1 cellular context compared by ENCODE assay signal in the genomic region with DNA sequence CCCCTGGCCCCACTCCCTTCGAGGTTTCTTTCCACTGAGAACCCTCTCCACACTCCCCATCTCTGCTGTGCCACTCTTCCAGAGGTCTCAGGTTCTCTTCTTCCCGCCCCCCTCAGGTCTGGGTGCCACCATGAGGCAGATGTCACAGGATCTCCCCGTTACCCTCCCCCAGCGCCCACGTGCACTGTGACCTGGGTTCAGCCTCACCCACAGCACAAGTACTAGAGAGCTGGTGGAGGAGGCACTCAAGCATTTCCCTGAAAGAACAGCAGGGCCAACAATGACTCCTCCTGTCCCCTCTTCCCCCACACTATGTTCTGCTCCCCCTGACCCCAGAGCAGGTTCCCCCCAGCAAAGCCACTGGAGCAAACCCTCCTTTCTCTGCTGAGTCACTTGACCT.
A peak's percentile ranks its signal among the peaks of the same experiment; 100 is the strongest.
TF ChIP-seq lines count a peak whose summit lies in the region.

No MANE protein-coding gene starts in this region.

TF ChIP-seq in GM12878, 131 proteins besides CTCF, POLR2A, EP300 and RAD21:
- TF ChIP-seq BHLHE40 (IDR thresholded peaks at IDR 0.05; ENCODE audit: borderline replicate concordance in 1 of 2, low read depth in 2 of 2, low read length in 1 of 2), result peak in 1 of 2 experiments; percentile 46; a peak in 1 of 4 replicates
- no peak for TF ChIP-seq FOXK2 (IDR thresholded peaks at IDR 0.05)
